In genomic region chr2:132911726-132912724, GRCh38 we compare ENCODE assay signal across 1 cellular context.
TF ChIP-seq lines count a peak whose summit lies in the region.

No MANE protein-coding gene starts in this region.

TF ChIP-seq in GM23338, 12 proteins besides CTCF, POLR2A, EP300 and RAD21 (continued from another document):
- TF ChIP-seq REST (IDR thresholded peaks at IDR 0.05; ENCODE audit: unreplicated experiment) (no peak), NANOG (IDR thresholded peaks at IDR 0.05; ENCODE audit: borderline replicate concordance) (no peak)
